8 cellular contexts compared by ENCODE assay signal in the genomic region with DNA sequence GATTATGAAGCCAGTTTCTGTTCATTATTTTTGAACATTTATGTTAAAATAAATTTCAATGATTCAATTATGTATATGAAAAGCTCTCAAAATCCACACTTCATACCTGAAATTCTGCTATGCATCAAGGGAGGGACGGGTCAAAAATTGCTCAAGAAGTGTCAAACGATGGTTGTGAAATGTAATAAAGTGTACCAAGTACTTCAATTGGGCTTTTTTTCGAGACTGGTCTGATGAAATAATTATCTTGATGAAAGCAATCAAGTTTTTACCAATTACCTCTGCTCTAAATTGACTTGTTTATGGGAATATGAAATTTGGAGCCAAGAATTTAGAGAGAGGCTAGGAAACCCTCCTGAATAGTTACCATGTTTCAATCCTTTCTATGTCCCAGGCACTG. TPM values are rescaled to one million over a fixed set of nuclear protein-coding genes. Genes with fewer than 3 reads are reported as not detected.
"Had no signal": no experiment of that assay in that cellular context is flagged by ENCODE, and none has a peak within 500 bp of the region (broad histone marks: within the 10 kb centered on the region; RNA-seq: fewer than 3 reads in every experiment).

No MANE protein-coding gene starts in this region.

- FAIRE-seq: H1, H54, HepG2 had no signal

- ATAC-seq: GM23338, HepG2 had no signal

- H2AFZ ChIP-seq: GM23338 had no signal

- H3K4me2 ChIP-seq: GM23338 had no signal

- H3K27ac ChIP-seq: HL-60 had no signal

- H3K4me3 ChIP-seq: GM23338 had no signal

- DNase-seq: HCEC 1CT had no signal

RNA-seq across cellular contexts. Expression of a gene that starts 40.4 kb away (rescaled TPM):
- total RNA-seq: GM23338, H1, H9, HT1080 had no signal
- polyA plus RNA-seq: GM23338, H1 had no signal
